8 cellular contexts compared by ENCODE assay signal in genomic region chr6:26103141-26103769, GRCh38. TPM values are rescaled to one million over a fixed set of nuclear protein-coding genes. Genes with fewer than 3 reads are reported as not detected.
DNase-seq lines count a peak whose midpoint lies in the region; ATAC-seq lines count a peak whose summit lies in the region.

No MANE protein-coding gene starts in this region.

- peaks cover 2% of the 10 kb centered on the region for H3K27me3 Mint-ChIP-seq in activated T-cell treated with anti-CD3 and anti-CD28 coated beads, Interleukin-2, amount 50 U/mL, for 4 hours (ENCODE audit: low read depth)

- H3K4me1 ChIP-seq in adipocyte (ENCODE audit: control insufficient read depth, insufficient read depth, low read length) (peaks cover 20% of the 10 kb centered on the region), iPS-18a (ENCODE audit: control insufficient read depth, low read depth, low read length) (peaks cover 13% of the 10 kb centered on the region), stomach smooth muscle (ENCODE audit: control insufficient read depth, insufficient read depth, low read length) (peaks cover 3% of the 10 kb centered on the region)

- no peaks in the 10 kb centered on the region for H3K27me3 ChIP-seq in adipocyte (replicated peaks; ENCODE audit: control insufficient read depth, insufficient read depth, low read length)
- H3K27me3 ChIP-seq in iPS-18a (ENCODE audit: control insufficient read depth, insufficient read depth, low read length): no peaks in the 10 kb centered on the region
- H3K27me3 ChIP-seq in stomach smooth muscle (ENCODE audit: control insufficient read depth in 1 of 2, insufficient read depth in 2 of 2, low read length in 2 of 2): no peaks in the 10 kb centered on the region

- no peaks in the 10 kb centered on the region for H3K9me3 ChIP-seq in adipocyte (ENCODE audit: control insufficient read depth, low read length)
- H3K9me3 ChIP-seq in iPS-18a (ENCODE audit: control insufficient read depth, low read depth, low read length): peaks cover 5% of the 10 kb centered on the region
- no peaks in the 10 kb centered on the region for H3K9me3 ChIP-seq in stomach smooth muscle (ENCODE audit: control insufficient read depth in 2 of 2, low read length in 2 of 2)

- H3K4me3 Mint-ChIP-seq in activated T-cell treated with anti-CD3 and anti-CD28 coated beads, Interleukin-2, amount 50 U/mL, for 4 hours: peak overlapping the region; percentile 85

- H3K9me3 Mint-ChIP-seq in activated T-cell treated with anti-CD3 and anti-CD28 coated beads, Interleukin-2, amount 50 U/mL, for 4 hours: no peaks in the 10 kb centered on the region

- H3K9ac ChIP-seq in adipocyte (ENCODE audit: low read length): peak overlapping the region; percentile 73
- peak overlapping the region; percentile 88 for H3K9ac ChIP-seq in iPS-18a (ENCODE audit: low read length)
- peak overlapping the region; percentile 47 to 87 for H3K9ac ChIP-seq in stomach smooth muscle (ENCODE audit: low read length in 2 of 2)

- peaks cover 16% of the 10 kb centered on the region for H3K4me1 Mint-ChIP-seq in activated T-cell treated with anti-CD3 and anti-CD28 coated beads, Interleukin-2, amount 50 U/mL, for 4 hours (ENCODE audit: low read depth)

- ATAC-seq in activated T-cell treated with anti-CD3 and anti-CD28 coated beads, Interleukin-2, amount 50 U/mL, for 4 hours: peak; percentile 85 to 86
- peak; percentile 85 for ATAC-seq in HG03439 (IDR thresholded peaks at IDR 0.05; ENCODE audit: unreplicated experiment)

- peak overlapping the region; percentile 70 for H3K27ac ChIP-seq in iPS-18a (ENCODE audit: low read length)
- peak overlapping the region; percentile 93 for H3K27ac ChIP-seq in stomach smooth muscle (ENCODE audit: low read length)

- no peak for DNase-seq in activated T-cell treated with anti-CD3 and anti-CD28 coated beads, Interleukin-2, amount 50 U/mL, for 4 hours
- no peak for DNase-seq in activated T-cell treated with anti-CD3 and anti-CD28 coated beads, Interleukin-2, amount 50 U/mL, for 1 hour
- DNase-seq in adipocyte (ENCODE audit: low read depth) (peak; percentile 63), Kasumi-1 (lab: John Stamatoyannopoulos, UW) (no peak), activated gamma-delta T cell (lab: John Stamatoyannopoulos, UW) (no peak)

- no peaks in the 10 kb centered on the region for H3K36me3 Mint-ChIP-seq in activated T-cell treated with anti-CD3 and anti-CD28 coated beads, Interleukin-2, amount 50 U/mL, for 4 hours (ENCODE audit: insufficient read depth)

- peak overlapping the region; percentile 83 for H3K4me3 ChIP-seq in adipocyte (ENCODE audit: low read length)
- H3K4me3 ChIP-seq in iPS-18a (ENCODE audit: low read length): peak overlapping the region; percentile 64
- peak overlapping the region; percentile 85 to 89 for H3K4me3 ChIP-seq in stomach smooth muscle (ENCODE audit: low read length in 2 of 2)

- H3K36me3 ChIP-seq in adipocyte (ENCODE audit: control insufficient read depth, insufficient read depth, low read length, severe bottlenecking): no peaks in the 10 kb centered on the region
- H3K36me3 ChIP-seq in iPS-18a (ENCODE audit: control insufficient read depth, low read depth, low read length): no peaks in the 10 kb centered on the region
- H3K36me3 ChIP-seq in stomach smooth muscle (ENCODE audit: control insufficient read depth in 2 of 2, insufficient read depth in 2 of 2, low read length in 2 of 2): no peaks in the 10 kb centered on the region

RNA-seq across cellular contexts. Expression of gene HFE, which starts 16.0 kb away (rescaled TPM):
- total RNA-seq in activated T-cell treated with anti-CD3 and anti-CD28 coated beads, Interleukin-2, amount 50 U/mL, for 4 hours: under 1 TPM in 1 of 3 donors, not detected in 2; 0.28 TPM
